Comparison of ENCODE assay signal across 19 cellular contexts in genomic region chr6:80967618-80968017, GRCh38.
"Had no signal": no experiment of that assay in that cellular context is flagged by ENCODE, and none has a peak within 500 bp of the region (broad histone marks: within the 10 kb centered on the region; RNA-seq: fewer than 3 reads in every experiment).

No MANE protein-coding gene starts in this region.

- H3K36me3 ChIP-seq: pancreas, upper lobe of left lung had no signal

- H3K9me3 ChIP-seq: body of pancreas, pancreas, upper lobe of left lung had no signal

- H3K27ac Mint-ChIP-seq: activated naive CD4-positive, alpha-beta T cell treated with anti-CD3 and anti-CD28 coated beads, Interleukin-2, amount 50 U/mL, for 72 hours; immature natural killer cell; natural killer cell; stimulated activated naive CD8-positive, alpha-beta T cell treated with anti-CD3 and anti-CD28 coated beads, Interleukin-15, Interleukin-2, amounts not matched to agents 100 ng/mL and 50 ng/mL, for 24 hours; T-helper 2 cell treated with Interferon-gamma antibody and Interleukin-4, amounts not matched to agents 5 μg/mL and 100 μg/mL, for 36 hours had no signal

- H3K4me3 Mint-ChIP-seq: activated T-cell treated with anti-CD3 and anti-CD28 coated beads, Interleukin-2, amount 50 U/mL, for 4 hours; immature natural killer cell; natural killer cell; stimulated activated naive CD8-positive, alpha-beta T cell treated with anti-CD3 and anti-CD28 coated beads, Interleukin-15, Interleukin-2, amounts not matched to agents 100 ng/mL and 50 ng/mL, for 24 hours; T-helper 2 cell treated with Interferon-gamma antibody and Interleukin-4, amounts not matched to agents 5 μg/mL and 100 μg/mL, for 36 hours had no signal

- H3K9me3 Mint-ChIP-seq: activated naive CD4-positive, alpha-beta T cell treated with anti-CD3 and anti-CD28 coated beads, Interleukin-2, amount 50 U/mL, for 72 hours; stimulated activated naive CD8-positive, alpha-beta T cell treated with anti-CD3 and anti-CD28 coated beads, Interleukin-15, Interleukin-2, amounts not matched to agents 100 ng/mL and 50 ng/mL, for 24 hours; T-helper 2 cell treated with Interferon-gamma antibody and Interleukin-4, amounts not matched to agents 5 μg/mL and 100 μg/mL, for 36 hours had no signal

- H3K4me1 Mint-ChIP-seq: immature natural killer cell, natural killer cell had no signal

- H3K27me3 Mint-ChIP-seq: stimulated activated naive CD8-positive, alpha-beta T cell treated with anti-CD3 and anti-CD28 coated beads, Interleukin-15, Interleukin-2, amounts not matched to agents 100 ng/mL and 50 ng/mL, for 24 hours had no signal

- ATAC-seq: activated naive CD4-positive, alpha-beta T cell treated with anti-CD3 and anti-CD28 coated beads, Interleukin-2, amount 50 U/mL, for 72 hours; activated T-cell treated with anti-CD3 and anti-CD28 coated beads, Interleukin-2, amount 50 U/mL, for 4 hours; body of pancreas; left colon; natural killer cell; pancreas had no signal

- H3K4me3 ChIP-seq: body of pancreas, hepatocyte, pancreas, upper lobe of left lung had no signal

- DNase-seq: activated CD4-positive, alpha-beta T cell treated with anti-CD3 and anti-CD28 coated beads, Interleukin-2, amount 50 U/mL, for 4 hours; activated CD4-positive, CD25-positive, alpha-beta regulatory T cell treated with anti-CD3 and anti-CD28 coated beads, Interleukin-2, amount 50 U/mL, for 72 hours; activated effector memory CD4-positive, alpha-beta T cell treated with anti-CD3 and anti-CD28 coated beads, Interleukin-2, amount 50 U/mL, for 16 hours; activated T-cell treated with anti-CD3 and anti-CD28 coated beads, Interleukin-2, amount 50 U/mL, for 4 hours; amniotic stem cell; body of pancreas; central memory CD4-positive, alpha-beta T cell; effector memory CD4-positive, alpha-beta T cell; erythroblast; immature natural killer cell; left colon; natural killer cell; pancreas; stimulated activated CD4-positive, alpha-beta T cell treated with anti-CD3 and anti-CD28 coated beads, Interleukin-2, amount 100 ng/mL, for 48 hours; upper lobe of left lung had no signal

- H3K4me1 ChIP-seq: body of pancreas, pancreas, upper lobe of left lung had no signal

- H3K27me3 ChIP-seq: body of pancreas, hepatocyte, pancreas, upper lobe of left lung had no signal

- H3K4me2 ChIP-seq: hepatocyte had no signal

- H3K36me3 Mint-ChIP-seq: activated naive CD4-positive, alpha-beta T cell treated with anti-CD3 and anti-CD28 coated beads, Interleukin-2, amount 50 U/mL, for 72 hours; immature natural killer cell; natural killer cell had no signal

- H2AFZ ChIP-seq: hepatocyte had no signal

- H3K27ac ChIP-seq: body of pancreas, hepatocyte, pancreas, upper lobe of left lung had no signal
